In genomic region chr6:8627085-8627861, GRCh38 we compare ENCODE assay signal across 13 cellular contexts.
DNase-seq lines count a peak whose midpoint lies in the region; ATAC-seq, FAIRE-seq and TF ChIP-seq lines count a peak whose summit lies in the region.
"Had no signal": no experiment of that assay in that cellular context is flagged by ENCODE, and none has a peak within 500 bp of the region (broad histone marks: within the 10 kb centered on the region; RNA-seq: fewer than 3 reads in every experiment).

No MANE protein-coding gene starts in this region.

- no peaks in the 10 kb centered on the region for H3K9me3 ChIP-seq in keratinocyte (ENCODE audit: control insufficient read depth, low read depth, low read length)
- H3K9me3 ChIP-seq: adrenal gland had no signal

- peak; percentile 98 for FAIRE-seq in keratinocyte (lab: Jason Lieb, UNC)

- no peaks in the 10 kb centered on the region for H3K79me2 ChIP-seq in keratinocyte (ENCODE audit: control insufficient read depth, insufficient read depth, low read length)

- peak overlapping the region in 2 of 3 experiments; percentile 55 to 56 for H3K4me3 ChIP-seq in keratinocyte (ENCODE audit: control insufficient read depth in 2 of 3, extremely low read depth in 1 of 3, insufficient read depth in 2 of 3, low read depth in 1 of 3, low read length in 3 of 3)
- H3K4me3 ChIP-seq: adrenal gland had no signal

- peak overlapping the region; percentile 88 for H3K4me2 ChIP-seq in keratinocyte (ENCODE audit: control insufficient read depth, extremely low read depth, insufficient read depth, low read depth, low read length)

- DNase-seq in OCI-M1 (lab: John Stamatoyannopoulos, UW) (peak; percentile 54), keratinocyte (ENCODE audit: low read depth, low spot score) (peak; percentile 77), KG1 (lab: John Stamatoyannopoulos, UW) (no peak), NCI-H510A treated with DMSO at 0.1 percent for 48 hours (lab: John Stamatoyannopoulos, UW) (no peak), hippocampal formation (lab: John Stamatoyannopoulos, UW) (no peak)
- DNase-seq in stimulated activated CD4-positive, alpha-beta T cell treated with anti-CD3 and anti-CD28 coated beads, Interleukin-4, amount 100 ng/mL, for 1 hour, result no peak
- DNase-seq: adrenal gland, Calu3, NCI-H1105 treated with DMSO at 0.1 percent for 48 hours, nucleus accumbens, T-helper 9 cell had no signal

- H3K36me3 ChIP-seq in keratinocyte (ENCODE audit: control insufficient read depth in 2 of 2, extremely low read depth in 1 of 2, insufficient read depth in 2 of 2, low read length in 2 of 2), result no peaks in the 10 kb centered on the region
- H3K36me3 ChIP-seq: adrenal gland had no signal

- peak overlapping the region; percentile 96 for H3K27ac ChIP-seq in keratinocyte (ENCODE audit: control insufficient read depth, insufficient read depth, low read length)
- H3K27ac ChIP-seq: adrenal gland had no signal

- no peak for TF ChIP-seq CTCF in keratinocyte (optimal IDR thresholded peaks at IDR 0.05 in 1 of 3, IDR thresholded peaks at IDR 0.05 in 1 of 3, conservative IDR thresholded peaks at IDR 0.05 in 1 of 3; ENCODE audit: extremely low read depth in 1 of 3, insufficient read depth in 2 of 3, low read length in 3 of 3)

- H2AFZ ChIP-seq in keratinocyte (ENCODE audit: control insufficient read depth, low read length), result peak overlapping the region; percentile 68

- H4K20me1 ChIP-seq in keratinocyte (ENCODE audit: control insufficient read depth, extremely low read depth, insufficient read depth, low read length), result no peaks in the 10 kb centered on the region

- H3K27me3 ChIP-seq in keratinocyte (ENCODE audit: control insufficient read depth, extremely low read depth, insufficient read depth, low read length), result no peaks in the 10 kb centered on the region
- H3K27me3 ChIP-seq: adrenal gland had no signal

- H3K9me1 ChIP-seq in keratinocyte (ENCODE audit: control insufficient read depth, extremely low read depth, insufficient read depth, low read length), result no peaks in the 10 kb centered on the region

- H3K4me1 ChIP-seq in keratinocyte (ENCODE audit: control insufficient read depth, extremely low read depth, insufficient read depth, low read length), result peaks cover 27% of the 10 kb centered on the region
- H3K4me1 ChIP-seq: adrenal gland had no signal

- H3K9ac ChIP-seq in keratinocyte (ENCODE audit: control insufficient read depth, extremely low read depth, insufficient read depth, low read length), result peak overlapping the region; percentile 75

- peak; percentile 97 for ATAC-seq in GM18502 (IDR thresholded peaks at IDR 0.05; ENCODE audit: poor library complexity, unreplicated experiment)
- ATAC-seq in HG02884 (IDR thresholded peaks at IDR 0.05; ENCODE audit: unreplicated experiment), result peak; percentile 87

- dilution Hi-C loops in keratinocyte (cut with MboI; ENCODE audit: extremely low pct_ligation_motif_present, low sequenced_read_pairs), result no loop called here

Comparison
In these comparisons a context has a peak if more than half of its experiments do, and no peak if none do; other contexts are left out.
1. DNase-seq: peak in OCI-M1 (single experiment) and keratinocyte (single experiment); none in KG1 (single experiment), NCI-H510A treated with DMSO at 0.1 percent for 48 hours (single experiment), hippocampal formation (0 of 2) and stimulated activated CD4-positive, alpha-beta T cell treated with anti-CD3 and anti-CD28 coated beads, Interleukin-4, amount 100 ng/mL, for 1 hour (single experiment).